1 cellular context compared by ENCODE assay signal in the genomic region with DNA sequence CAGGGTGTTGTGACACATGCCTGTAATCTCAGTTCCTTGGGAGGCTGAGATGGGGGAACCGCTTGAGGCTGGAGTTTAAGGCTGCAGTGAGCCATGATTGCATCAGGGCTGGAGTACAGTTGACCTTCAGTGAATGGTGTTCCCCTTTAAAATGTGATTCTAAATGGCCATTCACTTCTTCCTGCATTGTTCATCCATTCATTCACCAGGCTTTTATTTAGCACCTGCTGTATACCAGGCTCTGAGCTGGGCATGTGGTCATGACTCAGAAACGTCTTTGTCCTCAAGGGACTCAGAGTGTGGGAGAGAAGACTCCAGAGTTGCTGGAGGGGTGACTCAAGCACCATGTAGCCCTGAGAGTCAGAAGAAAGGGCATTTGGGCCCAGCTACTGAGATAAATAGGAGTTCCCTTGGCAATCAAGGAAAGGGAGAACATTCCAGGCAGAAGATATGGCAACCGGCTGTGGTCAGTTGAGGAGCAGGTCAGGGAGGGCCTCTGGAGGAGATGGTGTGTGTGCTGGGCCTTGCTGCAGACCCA.
TF ChIP-seq lines count a peak whose summit lies in the region.

No MANE protein-coding gene starts in this region.

TF ChIP-seq in SK-N-SH treated with all-trans-retinoic acid at 6 μM for 48 hours, 23 proteins besides CTCF, POLR2A, EP300 and RAD21 (continued from another document):
- TF ChIP-seq, protein P1, sequence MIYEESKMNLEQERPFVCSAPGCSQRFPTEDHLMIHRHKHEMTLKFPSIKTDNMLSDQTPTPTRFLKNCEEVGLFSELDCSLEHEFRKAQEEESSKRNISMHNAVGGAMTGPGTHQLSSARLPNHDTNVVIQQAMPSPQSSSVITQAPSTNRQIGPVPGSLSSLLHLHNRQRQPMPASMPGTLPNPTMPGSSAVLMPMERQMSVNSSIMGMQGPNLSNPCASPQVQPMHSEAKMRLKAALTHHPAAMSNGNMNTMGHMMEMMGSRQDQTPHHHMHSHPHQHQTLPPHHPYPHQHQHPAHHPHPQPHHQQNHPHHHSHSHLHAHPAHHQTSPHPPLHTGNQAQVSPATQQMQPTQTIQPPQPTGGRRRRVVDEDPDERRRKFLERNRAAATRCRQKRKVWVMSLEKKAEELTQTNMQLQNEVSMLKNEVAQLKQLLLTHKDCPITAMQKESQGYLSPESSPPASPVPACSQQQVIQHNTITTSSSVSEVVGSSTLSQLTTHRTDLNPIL (CRISPR knock-in tag; IDR thresholded peaks at IDR 0.05; ENCODE audit: low read depth) = no peak
- TF ChIP-seq TCF4 (CRISPR knock-in tag; IDR thresholded peaks at IDR 0.05; ENCODE audit: borderline replicate concordance) (no peak), ZNF8 (CRISPR knock-in tag; IDR thresholded peaks at IDR 0.05) (no peak), ZFP30 (CRISPR knock-in tag; IDR thresholded peaks at IDR 0.05) (no peak), ARNTL (CRISPR knock-in tag; IDR thresholded peaks at IDR 0.05; ENCODE audit: borderline replicate concordance, low read depth) (no peak), ZNF70 (CRISPR knock-in tag; IDR thresholded peaks at IDR 0.05) (no peak), BACH2 (CRISPR knock-in tag; IDR thresholded peaks at IDR 0.05; ENCODE audit: borderline replicate concordance) (no peak), ZC3H10 (CRISPR knock-in tag; IDR thresholded peaks at IDR 0.05) (no peak), ZFP3 (CRISPR knock-in tag; IDR thresholded peaks at IDR 0.05) (no peak)
- TF ChIP-seq, protein P2, sequence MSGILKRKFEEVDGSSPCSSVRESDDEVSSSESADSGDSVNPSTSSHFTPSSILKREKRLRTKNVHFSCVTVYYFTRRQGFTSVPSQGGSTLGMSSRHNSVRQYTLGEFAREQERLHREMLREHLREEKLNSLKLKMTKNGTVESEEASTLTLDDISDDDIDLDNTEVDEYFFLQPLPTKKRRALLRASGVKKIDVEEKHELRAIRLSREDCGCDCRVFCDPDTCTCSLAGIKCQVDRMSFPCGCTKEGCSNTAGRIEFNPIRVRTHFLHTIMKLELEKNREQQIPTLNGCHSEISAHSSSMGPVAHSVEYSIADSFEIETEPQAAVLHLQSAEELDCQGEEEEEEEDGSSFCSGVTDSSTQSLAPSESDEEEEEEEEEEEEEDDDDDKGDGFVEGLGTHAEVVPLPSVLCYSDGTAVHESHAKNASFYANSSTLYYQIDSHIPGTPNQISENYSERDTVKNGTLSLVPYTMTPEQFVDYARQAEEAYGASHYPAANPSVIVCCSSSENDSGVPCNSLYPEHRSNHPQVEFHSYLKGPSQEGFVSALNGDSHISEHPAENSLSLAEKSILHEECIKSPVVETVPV (CRISPR knock-in tag; IDR thresholded peaks at IDR 0.05) = no peak
- TF ChIP-seq, protein P3, sequence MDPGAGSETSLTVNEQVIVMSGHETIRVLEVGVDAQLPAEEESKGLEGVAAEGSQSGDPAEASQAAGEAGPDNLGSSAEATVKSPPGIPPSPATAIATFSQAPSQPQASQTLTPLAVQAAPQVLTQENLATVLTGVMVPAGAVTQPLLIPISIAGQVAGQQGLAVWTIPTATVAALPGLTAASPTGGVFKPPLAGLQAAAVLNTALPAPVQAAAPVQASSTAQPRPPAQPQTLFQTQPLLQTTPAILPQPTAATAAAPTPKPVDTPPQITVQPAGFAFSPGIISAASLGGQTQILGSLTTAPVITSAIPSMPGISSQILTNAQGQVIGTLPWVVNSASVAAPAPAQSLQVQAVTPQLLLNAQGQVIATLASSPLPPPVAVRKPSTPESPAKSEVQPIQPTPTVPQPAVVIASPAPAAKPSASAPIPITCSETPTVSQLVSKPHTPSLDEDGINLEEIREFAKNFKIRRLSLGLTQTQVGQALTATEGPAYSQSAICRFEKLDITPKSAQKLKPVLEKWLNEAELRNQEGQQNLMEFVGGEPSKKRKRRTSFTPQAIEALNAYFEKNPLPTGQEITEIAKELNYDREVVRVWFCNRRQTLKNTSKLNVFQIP (CRISPR knock-in tag; IDR thresholded peaks at IDR 0.05; ENCODE audit: borderline replicate concordance, low read depth) = no peak
